ENCODE assay signal across 17 cellular contexts in genomic region chr22:28014141-28015055, GRCh38.
DNase-seq lines count a peak whose midpoint lies in the region; ATAC-seq lines count a peak whose summit lies in the region.
"Had no signal": no experiment of that assay in that cellular context is flagged by ENCODE, and none has a peak within 500 bp of the region (broad histone marks: within the 10 kb centered on the region; RNA-seq: fewer than 3 reads in every experiment).

No MANE protein-coding gene starts in this region.

- H3K27ac ChIP-seq in right cardiac atrium (ENCODE audit: low read length), result no peak overlapping the region
- H3K27ac ChIP-seq: uterus had no signal

- no peak for ATAC-seq in left cardiac atrium
- ATAC-seq in right cardiac atrium, result no peak
- ATAC-seq in HG03571 (IDR thresholded peaks at IDR 0.05; ENCODE audit: unreplicated experiment), result no peak
- ATAC-seq: activated T-helper 17 cell treated with anti-CD3 and anti-CD28 coated beads, Interleukin-2, amount 50 U/mL, for 72 hours had no signal

- no peaks in the 10 kb centered on the region for H3K27me3 ChIP-seq in right cardiac atrium (ENCODE audit: control insufficient read depth, insufficient read depth)
- H3K27me3 ChIP-seq: dorsolateral prefrontal cortex, uterus had no signal

- DNase-seq in left cardiac atrium, result peak; percentile 14
- DNase-seq in cardiac septum (ENCODE audit: low spot score), result no peak
- peak; percentile 86 for DNase-seq in NCI-H2171 treated with DMSO at 0.1 percent for 48 hours (lab: John Stamatoyannopoulos, UW)
- peak in 2 of 3 donors; percentile 9 to 35 for DNase-seq in right cardiac atrium
- no peak for DNase-seq in mucosa of gallbladder (ENCODE audit: low spot score)
- no peak for DNase-seq in anterior cingulate cortex (lab: John Stamatoyannopoulos, UW)
- no peak for DNase-seq in cerebellar nuclear complex (lab: John Stamatoyannopoulos, UW)
- DNase-seq: HCEC 1CT; mesendoderm; NCI-H1930; nucleus accumbens; small intestine; stimulated activated naive CD4-positive, alpha-beta T cell had no signal

- peaks cover 8% of the 10 kb centered on the region for H3K4me1 ChIP-seq in right cardiac atrium (ENCODE audit: control insufficient read depth, insufficient read depth, low read length)
- H3K4me1 ChIP-seq: uterus had no signal

- 92% methylated on average over 21 of the region's 21 CpGs for WGBS in right cardiac atrium

- no peaks in the 10 kb centered on the region for H3K9me3 ChIP-seq in right cardiac atrium (ENCODE audit: control insufficient read depth, low read length)
- H3K9me3 ChIP-seq: uterus had no signal

- no peak overlapping the region for H3K4me3 ChIP-seq in right cardiac atrium (ENCODE audit: low read length)
- H3K4me3 ChIP-seq: dorsolateral prefrontal cortex, uterus had no signal

- intact Hi-C loops in left cardiac atrium (cut with DNase I) (no loop called here), cardiac septum (cut with DNase I) (no loop called here), right cardiac atrium (cut with DNase I) (loop anchor here in 1 of 4 donors (10.0 kb wide), 1 partner anchor 1260 kb away; no protein-coding TSS in a partner anchor)

Comparison
In these comparisons a context has a peak if more than half of its experiments do, and no peak if none do; other contexts are left out.
1. DNase-seq: peak in left cardiac atrium (single experiment), NCI-H2171 treated with DMSO at 0.1 percent for 48 hours (single experiment) and right cardiac atrium (2 of 3); none in cardiac septum (single experiment), mucosa of gallbladder (single experiment), anterior cingulate cortex (0 of 58) and cerebellar nuclear complex (0 of 2).